ENCODE assay signal across 1 cellular context in the genomic region with DNA sequence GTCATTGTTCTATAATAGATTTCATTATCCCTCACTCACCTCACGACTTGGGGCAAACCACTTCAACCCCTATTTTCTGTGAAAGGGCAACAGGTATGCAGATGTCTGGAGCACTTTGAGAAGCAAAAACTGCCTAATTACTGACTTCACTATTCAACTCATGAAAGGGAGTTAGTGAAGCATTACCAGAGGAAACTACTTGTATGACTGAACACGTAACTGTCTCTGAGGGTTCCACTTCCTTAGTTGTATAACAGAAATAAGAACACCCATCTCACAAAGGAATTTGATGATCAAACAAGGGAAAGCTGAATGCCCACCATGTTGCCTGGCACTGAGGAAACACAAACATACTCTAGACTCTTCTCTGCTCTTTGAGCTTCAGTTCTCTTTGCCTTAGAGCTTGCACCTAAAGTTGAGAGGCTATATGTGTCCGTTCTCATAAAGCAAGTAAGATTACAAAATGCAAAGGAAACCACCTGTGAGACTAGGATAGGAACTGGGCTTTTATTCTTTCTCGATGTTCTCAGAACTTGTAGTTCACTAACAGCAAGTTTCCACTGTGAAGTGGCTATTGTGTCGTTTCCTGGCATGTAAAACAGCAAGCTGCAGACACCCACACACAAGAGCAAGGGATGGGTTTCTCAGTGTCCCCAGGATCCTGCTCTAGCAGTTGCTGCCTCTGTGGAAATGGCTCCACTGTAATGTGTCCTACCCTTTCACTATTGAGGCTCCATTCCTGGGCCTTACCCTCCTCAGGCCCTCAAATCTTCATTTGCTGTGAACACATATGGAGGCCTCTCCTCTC.
TF ChIP-seq lines count a peak whose summit lies in the region.

No MANE protein-coding gene starts in this region.

TF ChIP-seq in SK-N-SH, 30 proteins besides CTCF, POLR2A, EP300 and RAD21 (continued from another document):
- TF ChIP-seq JUND (IDR thresholded peaks at IDR 0.05) (no peak), POLR2AphosphoS5 (IDR thresholded peaks at IDR 0.05; ENCODE audit: low read depth, low read length) (no peak), MXI1 (IDR thresholded peaks at IDR 0.05; ENCODE audit: low read depth, low read length) (no peak)
- TF ChIP-seq, protein P1, sequence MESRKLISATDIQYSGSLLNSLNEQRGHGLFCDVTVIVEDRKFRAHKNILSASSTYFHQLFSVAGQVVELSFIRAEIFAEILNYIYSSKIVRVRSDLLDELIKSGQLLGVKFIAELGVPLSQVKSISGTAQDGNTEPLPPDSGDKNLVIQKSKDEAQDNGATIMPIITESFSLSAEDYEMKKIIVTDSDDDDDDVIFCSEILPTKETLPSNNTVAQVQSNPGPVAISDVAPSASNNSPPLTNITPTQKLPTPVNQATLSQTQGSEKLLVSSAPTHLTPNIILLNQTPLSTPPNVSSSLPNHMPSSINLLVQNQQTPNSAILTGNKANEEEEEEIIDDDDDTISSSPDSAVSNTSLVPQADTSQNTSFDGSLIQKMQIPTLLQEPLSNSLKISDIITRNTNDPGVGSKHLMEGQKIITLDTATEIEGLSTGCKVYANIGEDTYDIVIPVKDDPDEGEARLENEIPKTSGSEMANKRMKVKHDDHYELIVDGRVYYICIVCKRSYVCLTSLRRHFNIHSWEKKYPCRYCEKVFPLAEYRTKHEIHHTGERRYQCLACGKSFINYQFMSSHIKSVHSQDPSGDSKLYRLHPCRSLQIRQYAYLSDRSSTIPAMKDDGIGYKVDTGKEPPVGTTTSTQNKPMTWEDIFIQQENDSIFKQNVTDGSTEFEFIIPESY (IDR thresholded peaks at IDR 0.05; ENCODE audit: borderline replicate concordance, low read depth) = no peak
